ENCODE assay signal across 11 cellular contexts in genomic region chr19:750640-751423, GRCh38. TPM values are rescaled to one million over a fixed set of nuclear protein-coding genes. Genes with fewer than 3 reads are reported as not detected.
DNase-seq lines count a peak whose midpoint lies in the region; ATAC-seq and TF ChIP-seq lines count a peak whose summit lies in the region.
"Had no signal": no experiment of that assay in that cellular context is flagged by ENCODE, and none has a peak within 500 bp of the region (broad histone marks: within the 10 kb centered on the region; RNA-seq: fewer than 3 reads in every experiment).

Gene MISP, plus strand, starts transcription at chr19:751112. Its CDS starts 5,835 bp downstream, at chr19:756947.

- 64% methylated on average over 15 of the region's 31 CpGs; no CpG with 5 or more reads in 1 of the 2 donors for WGBS in upper lobe of left lung, 2 donors

- H3K4me3 ChIP-seq in Panc1 (ENCODE audit: low read depth in 2 of 2, low read length in 2 of 2): peak within 1 kb of the TSS in 1 of 2 experiments; percentile 42; a peak in 2 of 4 replicates
- peak within 1 kb of the TSS; percentile 10 to 46 (median 40) for H3K4me3 ChIP-seq in upper lobe of left lung
- H3K4me3 ChIP-seq: suprapubic skin had no signal

- peak within 1 kb of the TSS; percentile 68 for H3K27ac ChIP-seq in Panc1 (ENCODE audit: low read length)
- peak within 1 kb of the TSS; percentile 73 to 79 (median 76) for H3K27ac ChIP-seq in upper lobe of left lung

- CTCF ChIA-PET in Panc1 (lab: Charles Lee): no interaction called here

- H3K4me1 ChIP-seq in Panc1 (ENCODE audit: control insufficient read depth, insufficient read depth, low read length) (peaks cover 15% of the 10 kb centered on the region), upper lobe of left lung (peaks cover 5 to 33% (median 10%) of the 10 kb centered on the region in 4 donors)

- in situ Hi-C loops in Panc1 (cut with HindIII; ENCODE audit: low pct_unique_long_range_greater_than_20kb, low sequenced_read_pairs): no loop called here

- DNase-seq in NCI-H146 (lab: John Stamatoyannopoulos, UW) (peak; percentile 63), Panc1 (ENCODE audit: low read depth, low spot score) (no peak), kidney tubule cell (ENCODE audit: low spot score) (peak; percentile 85), upper lobe of left lung (peak; percentile 81 to 89), erythroblast (lab: John Stamatoyannopoulos, UW) (no peak), NCI-H524 (lab: John Stamatoyannopoulos, UW) (no peak)
- DNase-seq: activated CD4-positive, CD25-positive, alpha-beta regulatory T cell treated with anti-CD3 and anti-CD28 coated beads, Interleukin-2, amount 50 U/mL, for 72 hours; NCI-H1694 treated with DMSO at 0.1 percent for 48 hours had no signal

- H3K36me3 ChIP-seq in Panc1 (ENCODE audit: control insufficient read depth, insufficient read depth, low read length) (no peaks in the 10 kb centered on the region), upper lobe of left lung (peaks cover 0 to 16% (median 6%) of the 10 kb centered on the region in 4 donors)

- ATAC-seq in Panc1: peak; percentile 44; the same call in 1 of the 2 replicates
- peak; percentile 1 to 74 for ATAC-seq in upper lobe of left lung (ENCODE audit: low FRiP score in 2 of 2)
- no peak for ATAC-seq in HG02885 (IDR thresholded peaks at IDR 0.05; ENCODE audit: poor library complexity, unreplicated experiment)
- ATAC-seq in HG02759 (IDR thresholded peaks at IDR 0.05; ENCODE audit: unreplicated experiment): no peak

- POLR2A ChIA-PET in Panc1 (lab: Charles Lee): interaction anchor here (0.5 kb wide), 1 partner anchor 74 kb away, joined by 3 read pairs; no protein-coding TSS in a partner anchor

- intact Hi-C loops in Panc1 (cut with micrococcal nuclease; ENCODE audit: unreplicated experiment): no loop called here

- no peak for TF ChIP-seq CTCF in Panc1 (IDR thresholded peaks at IDR 0.05)
- TF ChIP-seq CTCF in upper lobe of left lung (IDR thresholded peaks at IDR 0.05): no peak

- H3K27me3 ChIP-seq in Panc1 (ENCODE audit: control insufficient read depth, insufficient read depth, low read length) (no peaks in the 10 kb centered on the region), upper lobe of left lung (no peaks in the 10 kb centered on the region)
- H3K27me3 ChIP-seq: suprapubic skin had no signal

- H3K9me3 ChIP-seq in Panc1 (ENCODE audit: control insufficient read depth, insufficient read depth, low read depth, low read length) (no peaks in the 10 kb centered on the region), upper lobe of left lung (peaks cover 0 to 14% (median 7%) of the 10 kb centered on the region in 4 donors)
- H3K9me3 ChIP-seq: suprapubic skin had no signal

- BruUV-seq in Panc1 (replicated peaks; lab: Mats Ljungman, UMichigan): no TSS peak

- TF ChIP-seq EP300 in upper lobe of left lung (IDR thresholded peaks at IDR 0.05): no peak

- TF ChIP-seq POLR2A in upper lobe of left lung (IDR thresholded peaks at IDR 0.05) (peak in 1 of 4 donors; percentile 56), erythroblast (IDR thresholded peaks at IDR 0.05; ENCODE audit: low read length) (no peak)

RNA-seq across cellular contexts. Expression of gene MISP, which starts in this region (rescaled TPM):
- total RNA-seq in Panc1 (2021; ENCODE audit: unreplicated experiment) (5.8 TPM), upper lobe of left lung (10 to 100 TPM; 22.5 to 51.5 (median 37.5) TPM)
- polyA plus RNA-seq in Panc1 (2012; ENCODE audit: insufficient read length): 4.3 TPM

Comparison
In these comparisons a context has a peak if more than half of its experiments do, and no peak if none do; other contexts are left out.
1. DNase-seq: peak in NCI-H146 (single experiment), kidney tubule cell (single experiment) and upper lobe of left lung (2 of 2); none in Panc1 (single experiment), erythroblast (0 of 2) and NCI-H524 (0 of 2).
2. ATAC-seq: peak in Panc1 (single experiment) and upper lobe of left lung (2 of 2); none in HG02885 (single experiment) and HG02759 (single experiment).